ENCODE assay signal across 17 cellular contexts in the genomic region with DNA sequence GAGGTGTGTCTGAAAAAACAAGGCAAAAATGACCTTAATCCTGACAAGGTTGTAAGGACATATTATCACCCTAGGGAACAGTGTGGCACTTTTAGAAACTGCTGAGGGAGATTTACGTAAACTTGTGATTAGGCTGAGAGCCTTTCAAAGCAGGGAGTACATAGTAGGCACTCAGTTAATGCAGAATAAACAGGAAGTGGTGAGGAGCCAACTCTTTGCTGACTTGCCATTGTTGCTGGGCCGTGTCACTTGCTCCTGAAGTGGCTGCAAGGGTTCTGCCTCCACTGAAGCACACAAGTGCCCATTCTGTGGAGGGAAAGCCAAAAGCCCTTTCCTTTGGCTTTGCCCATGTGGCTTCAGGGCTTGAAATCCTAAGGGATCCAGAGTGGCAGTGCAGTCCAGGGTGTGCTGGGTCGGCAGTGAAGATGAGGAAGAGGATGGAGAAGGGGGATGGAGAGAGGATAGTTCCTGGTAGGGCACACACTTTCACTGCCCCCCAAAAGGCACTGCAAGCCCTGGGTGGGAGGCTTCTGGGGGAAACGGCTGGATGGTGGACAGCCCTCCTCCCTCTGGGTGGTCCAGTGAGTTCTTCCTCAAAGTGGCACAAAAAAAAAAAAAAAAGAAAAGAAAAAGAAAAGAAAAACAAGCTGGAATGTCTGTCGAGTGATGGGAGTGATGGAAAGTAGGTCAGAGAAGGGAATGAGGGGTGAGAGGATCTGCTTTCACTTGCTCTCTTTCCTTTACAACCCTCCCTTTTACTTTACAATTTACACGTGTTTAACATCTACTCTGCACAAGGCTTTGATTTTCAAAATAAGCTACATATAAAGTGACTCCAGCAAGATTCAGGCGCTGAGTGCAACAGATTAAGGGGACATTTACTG. TPM values are rescaled to one million over a fixed set of nuclear protein-coding genes. Genes with fewer than 3 reads are reported as not detected.
A peak's percentile ranks its signal among the peaks of the same experiment; 100 is the strongest.
DNase-seq lines count a peak whose midpoint lies in the region; ATAC-seq and TF ChIP-seq lines count a peak whose summit lies in the region.
"Had no signal": no experiment of that assay in that cellular context is flagged by ENCODE, and none has a peak within 500 bp of the region (broad histone marks: within the 10 kb centered on the region; RNA-seq: fewer than 3 reads in every experiment).

No MANE protein-coding gene starts in this region.

- H3K9me3 Mint-ChIP-seq in activated naive CD8-positive, alpha-beta T cell treated with anti-CD3 and anti-CD28 coated beads for 36 hours = no peaks in the 10 kb centered on the region
- H3K9me3 Mint-ChIP-seq: T-helper 1 cell treated with Interleukin-12 subunit alpha and Interleukin-12 subunit beta and Interleukin-4 antibody, amounts not matched to agents 30 μg/mL and 1 μg/mL, for 36 hours had no signal

- peaks cover 52% of the 10 kb centered on the region for H3F3A ChIP-seq in MM.1S (ENCODE audit: insufficient read depth, low read length)

- TF ChIP-seq CTCF in GM12865 (IDR thresholded peaks at IDR 0.05; ENCODE audit: insufficient read depth, low read depth, low read length, missing control alignments) (no peak), MM.1S (IDR thresholded peaks at IDR 0.05; ENCODE audit: low read length) (no peak)

- peaks cover 33% of the 10 kb centered on the region for H3K27me3 Mint-ChIP-seq in activated naive CD8-positive, alpha-beta T cell treated with anti-CD3 and anti-CD28 coated beads for 36 hours

- H3K36me3 ChIP-seq in MM.1S (replicated peaks; ENCODE audit: insufficient read depth, low read length) = no peaks in the 10 kb centered on the region
- no peaks in the 10 kb centered on the region for H3K36me3 ChIP-seq in trophoblast cell (ENCODE audit: control insufficient read depth in 1 of 2, insufficient read depth in 2 of 2, low read length in 2 of 2)
- H3K36me3 ChIP-seq: BE2C had no signal

- H2BK12ac ChIP-seq in trophoblast cell (ENCODE audit: low read length) = no peak overlapping the region

- DNase-seq in GM12865 (ENCODE audit: low read depth) = peak; percentile 45
- DNase-seq in MM.1S = peak; percentile 79
- no peak for DNase-seq in activated naive CD8-positive, alpha-beta T cell treated with anti-CD3 and anti-CD28 coated beads for 36 hours
- DNase-seq in trophoblast cell = no peak
- no peak for DNase-seq in Right ventricle myocardium superior
- DNase-seq: activated T-cell treated with anti-CD3 and anti-CD28 coated beads for 4 hours; BE2C; DMS153; effector memory CD4-positive, alpha-beta T cell; left cardiac atrium; NCI-H187; NCI-H526 treated with DMSO at 0.1 percent for 48 hours had no signal

- H3K79me1 ChIP-seq in trophoblast cell (ENCODE audit: low read length) = no peaks in the 10 kb centered on the region

- no peak overlapping the region for H3K18ac ChIP-seq in trophoblast cell (ENCODE audit: low read length)

- H2AK5ac ChIP-seq in trophoblast cell (ENCODE audit: low read length) = no peak overlapping the region

- no CpG with 5 or more reads among the region's 7 CpGs for WGBS in trophoblast cell (ENCODE audit: extremely low coverage, insufficient coverage, insufficient read length)

- no peaks in the 10 kb centered on the region for H3K9me2 ChIP-seq in MM.1S (replicated peaks; ENCODE audit: insufficient read depth, low read length)

- H3K36me3 Mint-ChIP-seq in activated naive CD8-positive, alpha-beta T cell treated with anti-CD3 and anti-CD28 coated beads for 36 hours = no peaks in the 10 kb centered on the region

- H3K9ac ChIP-seq in MM.1S (ENCODE audit: low read length) (peak overlapping the region; percentile 16; the same call in 1 of the 2 replicates), trophoblast cell (ENCODE audit: low read length) (no peak overlapping the region)

- intact Hi-C loops in Right ventricle myocardium superior (cut with DNase I) = no loop called here

- H3K27me3 ChIP-seq in MM.1S (replicated peaks; ENCODE audit: insufficient read depth, low read length) = no peaks in the 10 kb centered on the region
- no peaks in the 10 kb centered on the region for H3K27me3 ChIP-seq in trophoblast cell (ENCODE audit: insufficient read depth, low read length)

- no peak overlapping the region for H3K23ac ChIP-seq in trophoblast cell (ENCODE audit: low read length)

- H3K4me1 Mint-ChIP-seq in activated naive CD8-positive, alpha-beta T cell treated with anti-CD3 and anti-CD28 coated beads for 36 hours = peaks cover 25% of the 10 kb centered on the region

- no peaks in the 10 kb centered on the region for H4K20me1 ChIP-seq in MM.1S (ENCODE audit: insufficient read depth, low read length)

- H3K27ac ChIP-seq in MM.1S (ENCODE audit: low read length) (peak overlapping the region; percentile 39; the same call in 1 of the 2 replicates), trophoblast cell (ENCODE audit: low read depth, low read length) (no peak overlapping the region)

- no peak overlapping the region for H2BK5ac ChIP-seq in trophoblast cell (ENCODE audit: low read depth, low read length, poor library complexity)

- ATAC-seq in GM21737 (IDR thresholded peaks at IDR 0.05; ENCODE audit: unreplicated experiment) = no peak
- ATAC-seq in HG02870 (IDR thresholded peaks at IDR 0.05; ENCODE audit: unreplicated experiment) = no peak
- ATAC-seq in Right ventricle myocardium superior (ENCODE audit: poor library complexity) = no peak
- ATAC-seq: activated CD4-positive, CD25-positive, alpha-beta regulatory T cell treated with anti-CD3 and anti-CD28 coated beads, Interleukin-2, amount 50 U/mL, for 24 hours; left cardiac atrium had no signal

- H4K12ac ChIP-seq in trophoblast cell (ENCODE audit: low read depth, low read length) = no peak overlapping the region

- H3K9me3 ChIP-seq in MM.1S (replicated peaks; ENCODE audit: insufficient read depth, low read length) = no peaks in the 10 kb centered on the region
- H3K9me3 ChIP-seq in trophoblast cell (ENCODE audit: insufficient read depth, low read depth, low read length) = no peaks in the 10 kb centered on the region
- H3K9me3 ChIP-seq: BE2C had no signal

- peak overlapping the region; percentile 8 for H3K27ac Mint-ChIP-seq in activated naive CD8-positive, alpha-beta T cell treated with anti-CD3 and anti-CD28 coated beads for 36 hours
- H3K27ac Mint-ChIP-seq: T-helper 1 cell treated with Interleukin-12 subunit alpha and Interleukin-12 subunit beta and Interleukin-4 antibody, amounts not matched to agents 30 μg/mL and 1 μg/mL, for 36 hours had no signal

- H3K4me1 ChIP-seq in MM.1S (ENCODE audit: low read length) = peaks cover 54% of the 10 kb centered on the region
- no peaks in the 10 kb centered on the region for H3K4me1 ChIP-seq in trophoblast cell (ENCODE audit: control insufficient read depth in 1 of 2, insufficient read depth in 2 of 2, low read length in 2 of 2)
- H3K4me1 ChIP-seq: BE2C had no signal

- H3K4me3 Mint-ChIP-seq in activated naive CD8-positive, alpha-beta T cell treated with anti-CD3 and anti-CD28 coated beads for 36 hours = no peak overlapping the region
- H3K4me3 Mint-ChIP-seq: T-helper 1 cell treated with Interleukin-12 subunit alpha and Interleukin-12 subunit beta and Interleukin-4 antibody, amounts not matched to agents 30 μg/mL and 1 μg/mL, for 36 hours had no signal

- H3K4me2 ChIP-seq in MM.1S (ENCODE audit: low read depth, low read length) (peak overlapping the region; percentile 56), trophoblast cell (ENCODE audit: low read length) (no peak overlapping the region)

- peak overlapping the region; percentile 24 for H3K4me3 ChIP-seq in GM12865 (ENCODE audit: low read depth, low read length)
- H3K4me3 ChIP-seq in MM.1S (ENCODE audit: low read length) = no peak overlapping the region
- no peak overlapping the region for H3K4me3 ChIP-seq in trophoblast cell (ENCODE audit: low read depth, low read length)

- H3K4ac ChIP-seq in trophoblast cell (ENCODE audit: low read depth, low read length) = no peak overlapping the region

- peak overlapping the region; percentile 12; the same call in 1 of the 2 replicates for H2AFZ ChIP-seq in MM.1S (ENCODE audit: low read length)
- H2AFZ ChIP-seq in trophoblast cell (ENCODE audit: insufficient read depth, low read length, poor library complexity) = no peak overlapping the region

- H3K14ac ChIP-seq in trophoblast cell (ENCODE audit: low read length) = no peak overlapping the region

- H3K79me2 ChIP-seq in MM.1S (ENCODE audit: low read length) (peaks cover 52% of the 10 kb centered on the region), trophoblast cell (ENCODE audit: control insufficient read depth, insufficient read depth, low read length, poor library complexity) (no peaks in the 10 kb centered on the region)

- H4K91ac ChIP-seq in trophoblast cell (ENCODE audit: low read depth, low read length) = peak overlapping the region; percentile 13

- H4K8ac ChIP-seq in trophoblast cell (ENCODE audit: low read depth, low read length) = no peak overlapping the region

- no peak overlapping the region for H2BK120ac ChIP-seq in trophoblast cell (ENCODE audit: insufficient read depth, low read length, poor library complexity)

RNA-seq across cellular contexts. Expression of a gene that starts 13.7 kb away (rescaled TPM):
- not detected for total RNA-seq in activated naive CD8-positive, alpha-beta T cell treated with anti-CD3 and anti-CD28 coated beads for 36 hours
- not detected in 2 replicates for polyA plus RNA-seq in trophoblast cell (2013)
- total RNA-seq in Right ventricle myocardium superior = 0.86 TPM

RNA-seq across cellular contexts. Expression of a gene that starts 15.6 kb away (rescaled TPM):
- total RNA-seq in activated naive CD8-positive, alpha-beta T cell treated with anti-CD3 and anti-CD28 coated beads for 36 hours = not detected
- polyA plus RNA-seq in trophoblast cell (2013) = 0.73 and 0.93 TPM in 2 replicates
- total RNA-seq in Right ventricle myocardium superior = not detected
- total RNA-seq: left cardiac atrium, posterior vena cava had no signal

RNA-seq across cellular contexts. Expression of a gene that starts 36.1 kb away (rescaled TPM):
- not detected for total RNA-seq in activated naive CD8-positive, alpha-beta T cell treated with anti-CD3 and anti-CD28 coated beads for 36 hours
- polyA plus RNA-seq in trophoblast cell (2013) = 2.4 and 2.6 TPM in 2 replicates
- 1.2 TPM for total RNA-seq in Right ventricle myocardium superior

Comparison
In these comparisons a context has a peak if more than half of its experiments do, and no peak if none do; other contexts are left out.
1. DNase-seq: peak in GM12865 (single experiment) and MM.1S (single experiment); none in activated naive CD8-positive, alpha-beta T cell treated with anti-CD3 and anti-CD28 coated beads for 36 hours (single experiment), trophoblast cell (0 of 2) and Right ventricle myocardium superior (single experiment).